Comparison of ENCODE assay signal across 29 cellular contexts in the genomic region with DNA sequence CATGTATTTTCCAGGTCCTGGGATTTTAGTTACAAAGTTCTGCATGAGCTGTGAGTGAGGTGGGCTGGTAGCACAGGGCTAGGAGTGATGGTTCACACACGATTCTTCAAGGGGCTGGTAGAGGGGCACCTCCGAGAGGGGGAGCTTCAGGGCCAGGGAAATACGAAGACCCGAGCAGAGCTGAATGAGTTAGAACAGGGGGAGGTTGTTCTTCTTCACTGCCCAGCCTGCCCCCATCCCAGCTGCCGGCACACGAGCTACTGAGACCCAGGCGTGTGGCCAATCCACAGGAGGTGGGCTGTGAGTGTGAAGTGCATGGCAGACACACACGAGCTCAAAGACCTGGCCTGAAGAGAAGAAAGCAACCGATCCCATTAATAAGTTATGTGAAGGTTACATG.
DNase-seq lines count a peak whose midpoint lies in the region; ATAC-seq and TF ChIP-seq lines count a peak whose summit lies in the region.
"Had no signal": no experiment of that assay in that cellular context is flagged by ENCODE, and none has a peak within 500 bp of the region (broad histone marks: within the 10 kb centered on the region; RNA-seq: fewer than 3 reads in every experiment).

No MANE protein-coding gene starts in this region.

- H3K4me1 Mint-ChIP-seq in activated naive CD8-positive, alpha-beta T cell treated with anti-CD3 and anti-CD28 coated beads, Interleukin-2, amount 50 U/mL, for 24 hours = no peaks in the 10 kb centered on the region
- H3K4me1 Mint-ChIP-seq: activated naive CD8-positive, alpha-beta T cell treated with anti-CD3 and anti-CD28 coated beads, Interleukin-2, amount 10 ng/mL, durations not matched to agents 7 days and 5 days; CD14-positive monocyte had no signal

- H3K27me3 ChIP-seq in Karpas-422 (ENCODE audit: low read length) (no peaks in the 10 kb centered on the region), brain microvascular endothelial cell (replicated peaks) (no peaks in the 10 kb centered on the region)
- H3K27me3 ChIP-seq: Peyer's patch, SJSA1, thyroid gland had no signal

- no peak overlapping the region for H2AFZ ChIP-seq in Karpas-422 (ENCODE audit: low read length)

- H3K27ac Mint-ChIP-seq in activated naive CD8-positive, alpha-beta T cell treated with anti-CD3 and anti-CD28 coated beads, Interleukin-2, amount 50 U/mL, for 24 hours = no peak overlapping the region
- H3K27ac Mint-ChIP-seq: activated CD8-positive, alpha-beta T cell treated with anti-CD3 and anti-CD28 coated beads for 36 hours; activated naive CD8-positive, alpha-beta T cell treated with anti-CD3 and anti-CD28 coated beads, Interleukin-2, amount 10 ng/mL, durations not matched to agents 7 days and 5 days; CD14-positive monocyte; stimulated activated naive CD8-positive, alpha-beta T cell treated with anti-CD3 and anti-CD28 coated beads, Interleukin-15, Interleukin-2, amounts not matched to agents 100 ng/mL and 50 ng/mL, for 24 hours; T-helper 1 cell treated with Interleukin-12 subunit alpha and Interleukin-12 subunit beta and Interleukin-4 antibody, amounts not matched to agents 30 μg/mL and 1 μg/mL, for 36 hours had no signal

- 0 out of 2 replicates have a peak overlapping the region, but pooled peaks have one; percentile 42 for H3K27ac ChIP-seq in Karpas-422 (ENCODE audit: low read length)
- no peak overlapping the region for H3K27ac ChIP-seq in brain microvascular endothelial cell
- H3K27ac ChIP-seq in caudate nucleus (ENCODE audit: low read depth, low read length) = no peak overlapping the region
- H3K27ac ChIP-seq: SJSA1, thyroid gland had no signal

- no peaks in the 10 kb centered on the region for H3K36me3 ChIP-seq in Karpas-422 (ENCODE audit: insufficient read depth, low read length)
- H3K36me3 ChIP-seq in brain microvascular endothelial cell (replicated peaks) = no peaks in the 10 kb centered on the region
- H3K36me3 ChIP-seq: Peyer's patch, SJSA1, thyroid gland had no signal

- no peaks in the 10 kb centered on the region for H3K36me3 Mint-ChIP-seq in activated naive CD8-positive, alpha-beta T cell treated with anti-CD3 and anti-CD28 coated beads, Interleukin-2, amount 50 U/mL, for 24 hours (ENCODE audit: low read depth)
- H3K36me3 Mint-ChIP-seq: activated naive CD8-positive, alpha-beta T cell treated with anti-CD3 and anti-CD28 coated beads, Interleukin-2, amount 10 ng/mL, durations not matched to agents 7 days and 5 days; CD14-positive monocyte had no signal

- no peaks in the 10 kb centered on the region for H4K20me1 ChIP-seq in Karpas-422 (ENCODE audit: insufficient read depth, low read depth, low read length)

- H3K4me3 Mint-ChIP-seq in activated naive CD8-positive, alpha-beta T cell treated with anti-CD3 and anti-CD28 coated beads, Interleukin-2, amount 50 U/mL, for 24 hours = no peak overlapping the region
- H3K4me3 Mint-ChIP-seq: activated CD8-positive, alpha-beta T cell treated with anti-CD3 and anti-CD28 coated beads for 36 hours; activated naive CD8-positive, alpha-beta T cell treated with anti-CD3 and anti-CD28 coated beads, Interleukin-2, amount 10 ng/mL, durations not matched to agents 7 days and 5 days; stimulated activated naive CD8-positive, alpha-beta T cell treated with anti-CD3 and anti-CD28 coated beads, Interleukin-15, Interleukin-2, amounts not matched to agents 100 ng/mL and 50 ng/mL, for 24 hours; T-helper 1 cell treated with Interleukin-12 subunit alpha and Interleukin-12 subunit beta and Interleukin-4 antibody, amounts not matched to agents 30 μg/mL and 1 μg/mL, for 36 hours had no signal

- in situ Hi-C loops in brain microvascular endothelial cell (cut with HindIII; ENCODE audit: low pct_ligation_motif_present, low sequenced_read_pairs) = no loop called here

- peaks cover 8% of the 10 kb centered on the region for H3K27me3 Mint-ChIP-seq in activated naive CD8-positive, alpha-beta T cell treated with anti-CD3 and anti-CD28 coated beads, Interleukin-2, amount 50 U/mL, for 24 hours
- H3K27me3 Mint-ChIP-seq: activated CD8-positive, alpha-beta T cell treated with anti-CD3 and anti-CD28 coated beads for 36 hours; stimulated activated naive CD8-positive, alpha-beta T cell treated with anti-CD3 and anti-CD28 coated beads, Interleukin-15, Interleukin-2, amounts not matched to agents 100 ng/mL and 50 ng/mL, for 24 hours had no signal

- DNase-seq in Karpas-422 (peak; percentile 77), brain microvascular endothelial cell (no peak), left ventricle myocardium superior (no peak), sciatic nerve (ENCODE audit: low spot score) (no peak), left lobe of liver (ENCODE audit: low spot score) (no peak), caudate nucleus (lab: John Stamatoyannopoulos, UW) (no peak)
- DNase-seq in activated naive CD8-positive, alpha-beta T cell treated with anti-CD3 and anti-CD28 coated beads, Interleukin-2, amount 50 U/mL, for 24 hours = no peak
- DNase-seq: activated CD4-positive, alpha-beta T cell treated with anti-CD3 and anti-CD28 coated beads for 1 hour; activated CD8-positive, alpha-beta T cell treated with anti-CD3 and anti-CD28 coated beads for 36 hours; activated effector memory CD4-positive, alpha-beta T cell treated with anti-CD3 and anti-CD28 coated beads, Interleukin-2, amount 50 U/mL, for 16 hours; activated naive CD8-positive, alpha-beta T cell treated with anti-CD3 and anti-CD28 coated beads, Interleukin-2, amount 10 ng/mL, durations not matched to agents 7 days and 5 days; activated T-cell treated with anti-CD3 and anti-CD28 coated beads for 4 hours; Calu3; kidney; mammary epithelial cell; NCI-H1092 treated with DMSO at 0.1 percent for 48 hours; NCI-H2029 treated with DMSO at 0.1 percent for 48 hours; NCI-H446 treated with DMSO at 0.1 percent for 48 hours; NK-92 treated with Interleukin-12 subunit alpha and Interleukin-12 subunit beta, amount 100 ng/mL, for 24 hours; nucleus accumbens; Peyer's patch; stimulated activated CD4-positive, alpha-beta T cell treated with anti-CD3 and anti-CD28 coated beads, Interleukin-12 subunit alpha, Interleukin-12 subunit beta, amount 100 ng/mL, for 4 hours; thyroid gland had no signal

- H3K9ac ChIP-seq in Karpas-422 (ENCODE audit: low read length) = peak overlapping the region; percentile 45

- no peaks in the 10 kb centered on the region for H3K9me3 ChIP-seq in Karpas-422 (ENCODE audit: low read length)
- H3K9me3 ChIP-seq: Peyer's patch, SJSA1, thyroid gland had no signal

- peak; percentile 3 for TF ChIP-seq CTCF in brain microvascular endothelial cell (IDR thresholded peaks at IDR 0.05; ENCODE audit: low read depth, low read length, missing control alignments)

- H3K4me2 ChIP-seq in Karpas-422 (ENCODE audit: low read depth, low read length, poor library complexity, severe bottlenecking) = peak overlapping the region; percentile 47

- no peak overlapping the region for H3K4me3 ChIP-seq in Karpas-422 (ENCODE audit: low read length)
- H3K4me3 ChIP-seq in brain microvascular endothelial cell (ENCODE audit: low read depth, low read length) = no peak overlapping the region
- H3K4me3 ChIP-seq: Peyer's patch, SJSA1, thyroid gland had no signal

- ATAC-seq in left ventricle myocardium superior (peak; percentile 32), sciatic nerve (peak; percentile 31), left lobe of liver (no peak), GM21576 (IDR thresholded peaks at IDR 0.05; ENCODE audit: unreplicated experiment) (no peak)
- ATAC-seq in activated naive CD8-positive, alpha-beta T cell treated with anti-CD3 and anti-CD28 coated beads, Interleukin-2, amount 50 U/mL, for 24 hours = no peak
- ATAC-seq: activated CD8-positive, alpha-beta T cell treated with anti-CD3 and anti-CD28 coated beads for 36 hours; HepG2 had no signal

- no peaks in the 10 kb centered on the region for H3K9me2 ChIP-seq in Karpas-422 (replicated peaks; ENCODE audit: insufficient read depth, low read length)

- no peaks in the 10 kb centered on the region for H3K79me2 ChIP-seq in Karpas-422 (ENCODE audit: low read length)

- intact Hi-C loops in left ventricle myocardium superior (cut with micrococcal nuclease) = no loop called here
- intact Hi-C loops in sciatic nerve (cut with DNase I) = no loop called here

- no peaks in the 10 kb centered on the region for H3K9me3 Mint-ChIP-seq in activated naive CD8-positive, alpha-beta T cell treated with anti-CD3 and anti-CD28 coated beads, Interleukin-2, amount 50 U/mL, for 24 hours
- H3K9me3 Mint-ChIP-seq: activated CD8-positive, alpha-beta T cell treated with anti-CD3 and anti-CD28 coated beads for 36 hours; activated naive CD8-positive, alpha-beta T cell treated with anti-CD3 and anti-CD28 coated beads, Interleukin-2, amount 10 ng/mL, durations not matched to agents 7 days and 5 days; stimulated activated naive CD8-positive, alpha-beta T cell treated with anti-CD3 and anti-CD28 coated beads, Interleukin-15, Interleukin-2, amounts not matched to agents 100 ng/mL and 50 ng/mL, for 24 hours; T-helper 1 cell treated with Interleukin-12 subunit alpha and Interleukin-12 subunit beta and Interleukin-4 antibody, amounts not matched to agents 30 μg/mL and 1 μg/mL, for 36 hours had no signal

- H3K4me1 ChIP-seq in Karpas-422 (ENCODE audit: low read length) = peaks cover 62% of the 10 kb centered on the region
- H3K4me1 ChIP-seq: SJSA1 had no signal

Comparison
In these comparisons a context has a peak if more than half of its experiments do, and no peak if none do; other contexts are left out.
1. ATAC-seq: peak in left ventricle myocardium superior (single experiment) and sciatic nerve (single experiment); none in left lobe of liver (single experiment), activated naive CD8-positive, alpha-beta T cell treated with anti-CD3 and anti-CD28 coated beads, Interleukin-2, amount 50 U/mL, for 24 hours (single experiment) and GM21576 (single experiment).